ENCODE assay signal across 1 cellular context in the genomic region with DNA sequence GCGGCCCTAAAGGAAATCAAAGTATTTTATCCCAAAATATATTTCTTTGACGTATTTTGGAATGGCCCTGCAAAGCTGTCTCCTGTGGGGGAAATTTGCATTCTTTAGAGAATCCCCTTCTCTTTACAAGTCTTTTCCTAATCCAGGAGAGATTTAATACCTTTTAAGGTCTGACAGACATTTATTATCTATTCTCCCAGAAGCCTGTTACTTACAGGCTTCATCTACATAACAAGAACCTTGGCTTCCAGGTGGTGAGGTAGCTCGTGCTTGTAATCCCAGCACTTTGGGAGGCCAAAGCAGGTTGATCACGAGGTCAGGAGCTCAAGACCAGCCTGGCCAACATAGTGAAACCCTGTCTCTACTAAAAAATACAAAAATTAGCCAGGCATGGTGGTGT. TPM values are rescaled to one million over a fixed set of nuclear protein-coding genes. Genes with fewer than 3 reads are reported as not detected.
"Had no signal": no experiment of that assay in that cellular context is flagged by ENCODE, and none has a peak within 500 bp of the region (broad histone marks: within the 10 kb centered on the region; RNA-seq: fewer than 3 reads in every experiment).

No MANE protein-coding gene starts in this region.

RNA-seq across cellular contexts. Expression of a gene that starts 17.3 kb away (rescaled TPM):
- polyA plus RNA-seq: IgD-negative memory B cell had no signal
